10 cellular contexts compared by ENCODE assay signal in genomic region chr6:131954099-131954774, GRCh38. TPM values are rescaled to one million over a fixed set of nuclear protein-coding genes. Genes with fewer than 3 reads are reported as not detected.
DNase-seq lines count a peak whose midpoint lies in the region; TF ChIP-seq lines count a peak whose summit lies in the region.
"Had no signal": no experiment of that assay in that cellular context is flagged by ENCODE, and none has a peak within 500 bp of the region (broad histone marks: within the 10 kb centered on the region; RNA-seq: fewer than 3 reads in every experiment).

No MANE protein-coding gene starts in this region.

- H2AFZ ChIP-seq in PC-9 = peak overlapping the region; percentile 62

- CTCF ChIA-PET in PC-9 (lab: Charles Lee) = interaction anchor here (0.6 kb wide), 1 partner anchor 131 kb away, joined by 3 read pairs; no protein-coding TSS in a partner anchor

- no peak overlapping the region for H3K4me2 ChIP-seq in PC-9

- no peaks in the 10 kb centered on the region for H3K79me2 ChIP-seq in PC-9 (ENCODE audit: low read depth)

- intact Hi-C loops in PC-9 (cut with micrococcal nuclease; ENCODE audit: unreplicated experiment) = loop anchor here (2.0 to 10.0 kb wide), 4 partner anchors 131 to 1791 kb away; partner anchors contain the start of genes RPS12 and STX7

- H3K27me3 ChIP-seq in PC-9 (ENCODE audit: insufficient read depth, low read depth) = no peaks in the 10 kb centered on the region

- in situ Hi-C loops in ACHN (cut with HindIII; ENCODE audit: low pct_ligation_motif_present, low pct_unique_long_range_greater_than_20kb, low sequenced_read_pairs) = no loop called here

- BruUV-seq in PC-9 (replicated peaks; lab: Mats Ljungman, UMichigan) = no TSS peak

- H3F3A ChIP-seq in PC-9 (ENCODE audit: insufficient read depth, low read depth) = no peaks in the 10 kb centered on the region; the same call in 1 of the 2 replicates

- POLR2A ChIA-PET in PC-9 (lab: Charles Lee; ENCODE audit: unreplicated experiment) = interaction anchor here (0.5 to 0.8 kb wide), 3 partner anchors 112 to 554 kb away, joined by 6 to 11 read pairs (median 7); no protein-coding TSS in a partner anchor

- no peaks in the 10 kb centered on the region for H3K36me3 ChIP-seq in PC-9 (ENCODE audit: low read depth)

- H3K4me3 ChIP-seq in PC-9 = no peak overlapping the region

- no peak for TF ChIP-seq CTCF in PC-9 (conservative IDR thresholded peaks at IDR 0.05)

- H3K9me2 ChIP-seq in PC-9 (ENCODE audit: insufficient read depth) = no peaks in the 10 kb centered on the region; the same call in 1 of the 2 replicates

- no peaks in the 10 kb centered on the region; the same call in 1 of the 2 replicates for H3K9me3 ChIP-seq in PC-9 (ENCODE audit: insufficient read depth, low read depth)

- DNase-seq in ACHN (peak; percentile 10), PC-9 (no peak), fibroblast of gingiva (ENCODE audit: low read depth) (peak; percentile 27), non-pigmented ciliary epithelial cell (ENCODE audit: low read depth) (peak; percentile 49), DMS153 (lab: John Stamatoyannopoulos, UW) (no peak), C1 segment of cervical spinal cord (lab: John Stamatoyannopoulos, UW) (no peak), NCI-H1417 (lab: John Stamatoyannopoulos, UW) (no peak), NCI-H1048 (lab: John Stamatoyannopoulos, UW) (no peak)
- DNase-seq: stimulated activated naive CD4-positive, alpha-beta T cell had no signal

- 0 out of 2 replicates have a peak overlapping the region, but pooled peaks have one; percentile 10 for H3K27ac ChIP-seq in PC-9
- H3K27ac ChIP-seq: C4-2B had no signal

- H3K4me1 ChIP-seq in PC-9 (replicated peaks; ENCODE audit: insufficient read depth) = peaks cover 19% of the 10 kb centered on the region

- no peaks in the 10 kb centered on the region for H4K20me1 ChIP-seq in PC-9 (ENCODE audit: insufficient read depth)

RNA-seq across cellular contexts. Expression of gene CCN2, which starts 3.1 kb away (rescaled TPM):
- total RNA-seq in PC-9 (2021) = 20.2 and 34.1 TPM in 2 replicates

Comparison
In these comparisons a context has a peak if more than half of its experiments do, and no peak if none do; other contexts are left out.
1. DNase-seq: peak in ACHN (single experiment), fibroblast of gingiva (single experiment) and non-pigmented ciliary epithelial cell (single experiment); none in PC-9 (0 of 2), DMS153 (single experiment), C1 segment of cervical spinal cord (0 of 14), NCI-H1417 (0 of 3) and NCI-H1048 (single experiment).